In the genomic region with DNA sequence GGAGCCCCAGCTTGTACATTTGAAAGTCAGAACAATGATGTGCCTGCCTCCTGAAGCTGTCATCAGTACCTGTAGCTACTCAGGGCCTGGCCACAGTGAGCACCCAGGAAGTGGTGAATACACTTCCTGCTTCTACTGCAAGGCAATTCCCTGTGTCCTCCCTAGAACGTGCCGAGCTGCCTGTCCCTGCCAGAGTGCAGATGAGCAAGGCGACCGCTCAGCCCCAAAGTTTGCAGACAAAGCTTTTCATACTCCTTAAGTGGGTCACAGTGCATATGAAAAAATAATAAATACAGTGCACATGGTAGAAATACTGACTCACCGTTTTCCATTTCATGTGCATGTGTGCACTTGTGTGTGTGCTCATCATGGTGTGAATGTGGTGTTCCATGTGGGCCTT, we compare ENCODE assay signal across 8 cellular contexts.
DNase-seq lines count a peak whose midpoint lies in the region; ATAC-seq and TF ChIP-seq lines count a peak whose summit lies in the region.

No MANE protein-coding gene starts in this region.

- H3K36me3 ChIP-seq in neural progenitor cell, result no peaks in the 10 kb centered on the region

- TF ChIP-seq CTCF in fibroblast of villous mesenchyme (IDR thresholded peaks at IDR 0.05; ENCODE audit: insufficient read depth, low read depth, low read length), result no peak
- no peak for TF ChIP-seq CTCF in neural progenitor cell (IDR thresholded peaks at IDR 0.05)

- H2AFZ ChIP-seq in neural progenitor cell (replicated peaks), result no peak overlapping the region

- no peak overlapping the region for H3K9ac ChIP-seq in neural progenitor cell

- H3K27ac Mint-ChIP-seq in neural progenitor cell, result no peak overlapping the region

- H4K20me1 ChIP-seq in neural progenitor cell (ENCODE audit: low read depth), result peaks cover 24% of the 10 kb centered on the region

- H3K4me3 ChIP-seq in fibroblast of villous mesenchyme (ENCODE audit: low read depth, low read length) (no peak overlapping the region), neural progenitor cell (no peak overlapping the region)

- H3K36me3 Mint-ChIP-seq in neural progenitor cell, result peaks cover 6% of the 10 kb centered on the region

- H3K27me3 ChIP-seq in neural progenitor cell, result no peaks in the 10 kb centered on the region

- H3K79me2 ChIP-seq in neural progenitor cell (ENCODE audit: low read depth), result peaks cover 40% of the 10 kb centered on the region

- H3K9me3 Mint-ChIP-seq in neural progenitor cell, result no peaks in the 10 kb centered on the region

- no peaks in the 10 kb centered on the region for H3K9me3 ChIP-seq in neural progenitor cell (ENCODE audit: low read depth)

- H3K4me1 ChIP-seq in neural progenitor cell, result peaks cover 7% of the 10 kb centered on the region

- peak; percentile 56 for DNase-seq in activated CD8-positive, alpha-beta memory T cell treated with anti-CD3 and anti-CD28 coated beads, Interleukin-2, amount 50 U/mL, for 4 hours
- DNase-seq in fibroblast of villous mesenchyme (ENCODE audit: low read depth) (peak; percentile 39), NCI-H1092 (lab: John Stamatoyannopoulos, UW) (no peak), neural progenitor cell (ENCODE audit: low spot score) (no peak), NCI-H2196 treated with DMSO at 0.1 percent for 48 hours (lab: John Stamatoyannopoulos, UW; ENCODE audit: unreplicated experiment) (no peak), DMS 273 treated with DMSO at 0.1 percent for 48 hours (lab: John Stamatoyannopoulos, UW) (no peak)
- peak; percentile 63 to 66 for DNase-seq in stimulated activated CD4-positive, alpha-beta T cell treated with anti-CD3 and anti-CD28 coated beads, Interleukin-2, amount 100 ng/mL, for 24 hours

- peak; percentile 49 for ATAC-seq in HG02938 (IDR thresholded peaks at IDR 0.05; ENCODE audit: unreplicated experiment)

- peaks cover 3% of the 10 kb centered on the region for H3K27me3 Mint-ChIP-seq in neural progenitor cell (ENCODE audit: insufficient read depth, low read depth)

- H3K4me2 ChIP-seq in neural progenitor cell, result no peak overlapping the region

- H3K27ac ChIP-seq in neural progenitor cell, result no peak overlapping the region

- H3K4me1 Mint-ChIP-seq in neural progenitor cell, result peaks cover 18% of the 10 kb centered on the region

- H3K4me3 Mint-ChIP-seq in neural progenitor cell, result no peak overlapping the region

- no peaks in the 10 kb centered on the region for H3F3A ChIP-seq in neural progenitor cell (ENCODE audit: low read depth)

Comparison
In these comparisons a context has a peak if more than half of its experiments do, and no peak if none do; other contexts are left out.
1. DNase-seq: peak in activated CD8-positive, alpha-beta memory T cell treated with anti-CD3 and anti-CD28 coated beads, Interleukin-2, amount 50 U/mL, for 4 hours (single experiment), fibroblast of villous mesenchyme (single experiment) and stimulated activated CD4-positive, alpha-beta T cell treated with anti-CD3 and anti-CD28 coated beads, Interleukin-2, amount 100 ng/mL, for 24 hours (2 of 2); none in NCI-H1092 (single experiment), neural progenitor cell (single experiment), NCI-H2196 treated with DMSO at 0.1 percent for 48 hours (single experiment) and DMS 273 treated with DMSO at 0.1 percent for 48 hours (single experiment).